In the genomic region with DNA sequence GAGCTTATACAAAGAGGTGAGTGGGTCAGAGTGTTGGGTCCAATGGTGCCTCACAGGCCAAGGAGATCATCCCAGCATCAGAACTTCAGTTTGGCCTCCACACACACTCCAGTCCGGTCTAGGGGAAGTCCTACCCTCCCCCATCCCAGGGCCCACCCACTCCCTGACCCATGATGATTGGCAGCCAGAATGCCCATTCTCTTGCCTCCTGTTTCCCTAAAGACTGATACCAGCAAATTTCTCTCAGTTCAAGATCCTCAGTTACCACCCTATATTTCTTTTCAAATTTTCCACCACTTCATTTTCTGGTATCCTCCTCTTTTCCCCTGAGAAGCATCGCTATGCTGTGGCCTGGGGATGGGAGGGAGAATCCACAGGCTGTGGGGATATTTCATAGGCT, we compare ENCODE assay signal across 11 cellular contexts. TPM values are rescaled to one million over a fixed set of nuclear protein-coding genes. Genes with fewer than 3 reads are reported as not detected.
"Had no signal": no experiment of that assay in that cellular context is flagged by ENCODE, and none has a peak within 500 bp of the region (broad histone marks: within the 10 kb centered on the region; RNA-seq: fewer than 3 reads in every experiment).

No MANE protein-coding gene starts in this region.

- H3K9me3 Mint-ChIP-seq: GM23338 had no signal

- H3K9me3 ChIP-seq: HAP-1 had no signal

- DNase-seq: GM23248, GOT3, H7, H9, HCEC 1CT, HFFc6 had no signal

- H3K27ac ChIP-seq: GM23248 had no signal

- ATAC-seq: GM23338, HCT116 had no signal

- H3K4me2 ChIP-seq: GM23338 had no signal

- H2AFZ ChIP-seq: GM23248, GM23338 had no signal

- H3K9ac ChIP-seq: GM23248 had no signal

- H3K4me1 ChIP-seq: HAP-1 had no signal

- FAIRE-seq: H1, H54 had no signal

- H3K27ac Mint-ChIP-seq: GM23338, H9, HFFc6 had no signal

- H3K36me3 ChIP-seq: HAP-1 had no signal

- H3K4me3 ChIP-seq: GM23248, GM23338, HAP-1 had no signal

- H3K4me3 Mint-ChIP-seq: GM23338, H9, HFFc6 had no signal

RNA-seq across cellular contexts. Expression of gene DRD1, which starts 21.9 kb away (rescaled TPM):
- total RNA-seq: GM23248, H9, HFFc6 had no signal
- polyA plus RNA-seq: GM23248 had no signal
